In the genomic region with DNA sequence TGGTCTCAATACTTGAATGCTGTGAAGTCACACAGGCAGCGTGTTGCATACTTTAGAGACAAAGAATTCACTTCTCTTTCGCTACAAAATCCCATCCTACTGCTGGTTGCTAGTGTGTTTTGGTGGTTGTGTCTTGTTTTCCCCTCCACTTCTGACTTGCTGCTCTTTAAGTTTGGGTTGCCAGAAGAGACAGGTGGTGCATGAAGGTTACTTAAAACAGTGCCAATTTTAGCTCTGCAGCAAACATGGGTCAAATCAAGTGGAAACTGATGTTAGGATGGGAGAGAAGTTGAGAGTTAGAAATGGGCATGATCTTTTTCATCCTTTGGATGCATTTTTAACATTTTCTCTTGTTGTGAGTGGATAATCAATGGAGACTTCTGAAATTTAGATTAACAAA, we compare ENCODE assay signal across 1 cellular context.
TF ChIP-seq lines count a peak whose summit lies in the region.

No MANE protein-coding gene starts in this region.

TF ChIP-seq in GM23338, 12 proteins besides CTCF, POLR2A, EP300 and RAD21 (continued from another document):
- TF ChIP-seq REST (IDR thresholded peaks at IDR 0.05; ENCODE audit: unreplicated experiment) (no peak), CREB1 (CRISPR knock-in tag; IDR thresholded peaks at IDR 0.05; ENCODE audit: low read depth) (no peak), NANOG (IDR thresholded peaks at IDR 0.05; ENCODE audit: borderline replicate concordance) (no peak)
